In genomic region chr5:14871573-14872069, GRCh38 we compare ENCODE assay signal across 8 cellular contexts. TPM values are rescaled to one million over a fixed set of nuclear protein-coding genes. Genes with fewer than 3 reads are reported as not detected.
DNase-seq lines count a peak whose midpoint lies in the region; ATAC-seq and TF ChIP-seq lines count a peak whose summit lies in the region.

Gene ANKH (minus strand): TSS chr5:14871778. CDS start chr5:14871447, 331 bp downstream.

- ATAC-seq in GM23338: peak; percentile 78

- no peak within 1 kb of the TSS for H3K27ac ChIP-seq in GM23338 (ENCODE audit: low read depth)
- peak within 1 kb of the TSS; percentile 86 to 95 for H3K27ac ChIP-seq in testis

- no peaks in the 10 kb centered on the region; the same call in none of the 2 replicates for H3K79me2 ChIP-seq in GM23338 (replicated peaks; ENCODE audit: insufficient read depth)

- intact Hi-C loops in testis (cut with DNase I; ENCODE audit: low total_unique reads): no loop called here

- in situ Hi-C loops in SK-MEL-5 (cut with HindIII; ENCODE audit: low pct_unique_long_range_greater_than_20kb, low sequenced_read_pairs): no loop called here

- H3K4me1 ChIP-seq in GM23338 (ENCODE audit: insufficient read depth) (peaks cover 12% of the 10 kb centered on the region; the same call in 1 of the 2 replicates), testis (peaks cover 9% of the 10 kb centered on the region)

- no peaks in the 10 kb centered on the region for H3F3A ChIP-seq in GM23338 (replicated peaks; ENCODE audit: low read depth)

- H3K4me3 ChIP-seq in GM23338: peak within 1 kb of the TSS; percentile 74
- peak within 1 kb of the TSS; percentile 75 to 79 for H3K4me3 ChIP-seq in testis

- H3K27ac Mint-ChIP-seq in GM23338 (no peak within 1 kb of the TSS), osteocyte (ENCODE audit: unreplicated experiment) (peak within 1 kb of the TSS; percentile 54)
- H3K27ac Mint-ChIP-seq in activated naive CD4-positive, alpha-beta T cell treated with anti-CD3 and anti-CD28 coated beads, Interleukin-2, amount 50 U/mL, for 24 hours: peak within 1 kb of the TSS; percentile 100

- TF ChIP-seq POLR2A in testis (IDR thresholded peaks at IDR 0.05): no peak

- H3K27me3 Mint-ChIP-seq in GM23338 (ENCODE audit: insufficient read depth, low read depth, poor library complexity) (peaks cover 27% of the 10 kb centered on the region), osteocyte (ENCODE audit: unreplicated experiment) (peaks cover 33% of the 10 kb centered on the region)
- H3K27me3 Mint-ChIP-seq in activated naive CD4-positive, alpha-beta T cell treated with anti-CD3 and anti-CD28 coated beads, Interleukin-2, amount 50 U/mL, for 24 hours: no peaks in the 10 kb centered on the region

- H3K36me3 Mint-ChIP-seq in GM23338 (ENCODE audit: low read depth) (no peaks in the 10 kb centered on the region), osteocyte (ENCODE audit: unreplicated experiment) (no peaks in the 10 kb centered on the region)
- peaks cover 7% of the 10 kb centered on the region for H3K36me3 Mint-ChIP-seq in activated naive CD4-positive, alpha-beta T cell treated with anti-CD3 and anti-CD28 coated beads, Interleukin-2, amount 50 U/mL, for 24 hours

- H3K27me3 ChIP-seq in GM23338 (ENCODE audit: insufficient read depth) (peaks cover 48% of the 10 kb centered on the region), testis (no peaks in the 10 kb centered on the region)

- peaks cover 13% of the 10 kb centered on the region for H3K4me1 Mint-ChIP-seq in GM23338
- H3K4me1 Mint-ChIP-seq in activated naive CD4-positive, alpha-beta T cell treated with anti-CD3 and anti-CD28 coated beads, Interleukin-2, amount 50 U/mL, for 24 hours: peaks cover 38% of the 10 kb centered on the region
- H3K4me1 Mint-ChIP-seq in osteocyte (ENCODE audit: unreplicated experiment): peaks cover 23% of the 10 kb centered on the region

- H3K9me2 ChIP-seq in GM23338 (ENCODE audit: insufficient read depth): no peaks in the 10 kb centered on the region

- TF ChIP-seq CTCF in GM23338 (conservative IDR thresholded peaks at IDR 0.05; ENCODE audit: low read depth in 2 of 2): peak in 1 of 2 experiments; percentile 51; a peak in 2 of 4 replicates
- no peak for TF ChIP-seq CTCF in osteocyte (IDR thresholded peaks at IDR 0.05)
- TF ChIP-seq CTCF in testis (IDR thresholded peaks at IDR 0.05): peak in 1 of 3 experiments; percentile 30

- H2AFZ ChIP-seq in GM23338: peak within 1 kb of the TSS; percentile 94

- WGBS in testis, 2 donors: 1% methylated on average over 78 of the region's 78 CpGs; no CpG with 5 or more reads in 1 of the 2 donors

- peak within 1 kb of the TSS; percentile 94 for H3K4me2 ChIP-seq in GM23338

- no peaks in the 10 kb centered on the region for H3K9me3 ChIP-seq in testis

- H3K36me3 ChIP-seq in GM23338 (ENCODE audit: insufficient read depth) (no peaks in the 10 kb centered on the region), testis (ENCODE audit: low read depth, missing control alignments) (no peaks in the 10 kb centered on the region)

- H3K9me3 Mint-ChIP-seq in GM23338 (no peaks in the 10 kb centered on the region), osteocyte (ENCODE audit: unreplicated experiment) (no peaks in the 10 kb centered on the region)
- H3K9me3 Mint-ChIP-seq in activated naive CD4-positive, alpha-beta T cell treated with anti-CD3 and anti-CD28 coated beads, Interleukin-2, amount 50 U/mL, for 24 hours: no peaks in the 10 kb centered on the region

- DNase-seq in GDM1 (lab: John Stamatoyannopoulos, UW) (peak; percentile 52), GM23338 (ENCODE audit: low spot score) (peak; percentile 85), Kasumi-1 (lab: John Stamatoyannopoulos, UW) (peak; percentile 40 to 49), SK-MEL-5 (ENCODE audit: low read depth, low spot score) (peak; percentile 86), glomerular endothelial cell (ENCODE audit: extremely low read depth, low read depth, low spot score) (no peak), osteocyte (ENCODE audit: extremely low spot score, unreplicated experiment) (peak; percentile 92), testis (peak; percentile 70)

- peaks cover 7% of the 10 kb centered on the region; the same call in 1 of the 2 replicates for H4K20me1 ChIP-seq in GM23338 (replicated peaks; ENCODE audit: insufficient read depth)

- H3K4me3 Mint-ChIP-seq in GM23338 (peak within 1 kb of the TSS; percentile 80), osteocyte (ENCODE audit: unreplicated experiment) (peak within 1 kb of the TSS; percentile 74)
- H3K4me3 Mint-ChIP-seq in activated naive CD4-positive, alpha-beta T cell treated with anti-CD3 and anti-CD28 coated beads, Interleukin-2, amount 50 U/mL, for 24 hours: peak within 1 kb of the TSS; percentile 100

TF ChIP-seq in GM23338, 12 proteins besides CTCF, POLR2A, EP300 and RAD21 (continues in another document):
- TF ChIP-seq CREB1 (CRISPR knock-in tag; IDR thresholded peaks at IDR 0.05; ENCODE audit: low read depth) (no peak), ZNF462 (CRISPR knock-in tag; IDR thresholded peaks at IDR 0.05) (no peak), STAT1 (IDR thresholded peaks at IDR 0.05; ENCODE audit: unreplicated experiment) (no peak), NANOG (IDR thresholded peaks at IDR 0.05; ENCODE audit: borderline replicate concordance) (no peak)

RNA-seq across cellular contexts. Expression of gene ANKH, which starts in this region (rescaled TPM):
- 3.7 and 6.1 TPM in 2 replicates for total RNA-seq in GM23338 (2014; rRNA removed; shearing (Covaris generic))
- polyA plus RNA-seq in GM23338 (2016; fragmentation: Nextera tagmentation; extraction: Ambion mirVana): 5.0 TPM in 2 replicates
- 32.7 and 35.0 TPM in 2 replicates for total RNA-seq in SK-MEL-5 (2014; rRNA removed; shearing (Covaris generic))
- 59.4 and 82.4 TPM in 2 replicates for polyA plus RNA-seq in SK-MEL-5 (2015; cell fraction: cytosol; rRNA removed)
- polyA plus RNA-seq in SK-MEL-5 (2015; cell fraction: nucleus; rRNA removed): 6.4 and 17.6 TPM in 2 replicates
- 16.4 and 20.1 TPM in 2 replicates for total RNA-seq in glomerular endothelial cell
- total RNA-seq in osteocyte: 44.6 and 50.8 TPM in 2 replicates
- 10 to 100 TPM; 14.3 to 16.2 TPM for total RNA-seq in testis
- polyA plus RNA-seq in testis (ENCODE audit: insufficient read depth, low read depth, low replicate concordance): 15.8 TPM
